13 cellular contexts compared by ENCODE assay signal in the genomic region with DNA sequence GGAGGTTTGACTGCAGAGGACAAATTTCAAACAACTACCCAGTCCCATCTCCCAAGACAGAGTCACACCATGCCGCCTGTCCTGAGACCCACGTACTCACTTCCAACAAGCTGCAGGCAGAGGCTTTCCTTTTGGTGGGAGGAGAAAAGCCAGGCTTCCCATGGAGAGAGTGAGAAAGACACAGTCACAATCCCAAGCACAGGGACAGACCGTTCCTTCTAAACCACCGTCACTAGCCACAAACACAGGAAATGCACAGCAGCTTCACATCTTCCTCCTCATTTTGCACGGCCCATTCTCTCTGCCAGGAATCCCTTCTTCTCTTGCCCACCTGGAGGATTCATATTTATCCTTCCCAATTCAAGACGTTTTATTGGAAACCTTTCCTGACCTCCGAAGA.
DNase-seq lines count a peak whose midpoint lies in the region; ATAC-seq and TF ChIP-seq lines count a peak whose summit lies in the region.
"Had no signal": no experiment of that assay in that cellular context is flagged by ENCODE, and none has a peak within 500 bp of the region (broad histone marks: within the 10 kb centered on the region; RNA-seq: fewer than 3 reads in every experiment).

No MANE protein-coding gene starts in this region.

- POLR2A ChIA-PET in naive thymus-derived CD8-positive, alpha-beta T cell (lab: Charles Lee): interaction anchor here (5.8 kb wide), 1 partner anchor 12 kb away, joined by 46 read pairs; no protein-coding TSS in a partner anchor

- no peak for TF ChIP-seq CTCF in CD14-positive monocyte (IDR thresholded peaks at IDR 0.05)

- H3K4me1 Mint-ChIP-seq in CD14-positive monocyte: peaks cover 66% of the 10 kb centered on the region
- peaks cover 60% of the 10 kb centered on the region for H3K4me1 Mint-ChIP-seq in dendritic cell treated with granulocyte-macrophage colony-stimulating factor and Interleukin-4, amounts not matched to agents 40 ng/mL and 50 ng/mL, for 4 days (ENCODE audit: low read depth)
- H3K4me1 Mint-ChIP-seq in naive thymus-derived CD8-positive, alpha-beta T cell: peaks cover 24 to 87% (median 69%) of the 10 kb centered on the region in 4 donors

- intact Hi-C loops in CD14-positive monocyte (cut with micrococcal nuclease): loop anchor here in 1 of 2 donors (5.0 kb wide), 2 partner anchors 34 to 64 kb away; no protein-coding TSS in a partner anchor
- intact Hi-C loops in dendritic cell treated with granulocyte-macrophage colony-stimulating factor and Interleukin-4, amounts not matched to agents 40 ng/mL and 50 ng/mL, for 4 days (cut with micrococcal nuclease): loop anchor here (5.0 kb wide), 1 partner anchor 41 kb away; no protein-coding TSS in a partner anchor

- no peak for DNase-seq in CD14-positive monocyte (ENCODE audit: low spot score)
- peak; percentile 62 for DNase-seq in H4 (ENCODE audit: low spot score)
- no peak for DNase-seq in naive thymus-derived CD8-positive, alpha-beta T cell
- no peak for DNase-seq in SHP77 treated with DMSO at 0.1 percent for 48 hours (lab: John Stamatoyannopoulos, UW)
- no peak for DNase-seq in DMS53 (lab: John Stamatoyannopoulos, UW)
- DNase-seq in GM19240 (ENCODE audit: insufficient read length, low spot score): no peak
- no peak for DNase-seq in NCI-H774 (lab: John Stamatoyannopoulos, UW)
- DNase-seq: activated CD4-positive, CD25-positive, alpha-beta regulatory T cell; activated gamma-delta T cell; COR-L47; NCI-H2029 treated with DMSO at 0.1 percent for 48 hours; SHP77 had no signal

- H3K4me3 Mint-ChIP-seq in CD14-positive monocyte: peak overlapping the region; percentile 63 to 80
- H3K4me3 Mint-ChIP-seq in dendritic cell treated with granulocyte-macrophage colony-stimulating factor and Interleukin-4, amounts not matched to agents 40 ng/mL and 50 ng/mL, for 4 days: peak overlapping the region; percentile 54
- peak overlapping the region in 9 of 10 donors; percentile 60 to 80 (median 73) for H3K4me3 Mint-ChIP-seq in naive thymus-derived CD8-positive, alpha-beta T cell

- H3K27me3 Mint-ChIP-seq in CD14-positive monocyte (ENCODE audit: low read depth in 3 of 3): no peaks in the 10 kb centered on the region
- H3K27me3 Mint-ChIP-seq in dendritic cell treated with granulocyte-macrophage colony-stimulating factor and Interleukin-4, amounts not matched to agents 40 ng/mL and 50 ng/mL, for 4 days: no peaks in the 10 kb centered on the region
- no peaks in the 10 kb centered on the region for H3K27me3 Mint-ChIP-seq in naive thymus-derived CD8-positive, alpha-beta T cell

- no peaks in the 10 kb centered on the region for H3K9me3 Mint-ChIP-seq in CD14-positive monocyte
- H3K9me3 Mint-ChIP-seq in dendritic cell treated with granulocyte-macrophage colony-stimulating factor and Interleukin-4, amounts not matched to agents 40 ng/mL and 50 ng/mL, for 4 days: no peaks in the 10 kb centered on the region
- H3K9me3 Mint-ChIP-seq in naive thymus-derived CD8-positive, alpha-beta T cell: no peaks in the 10 kb centered on the region

- H3K27ac Mint-ChIP-seq in CD14-positive monocyte: peak overlapping the region; percentile 2 to 91 (median 83)
- H3K27ac Mint-ChIP-seq in dendritic cell treated with granulocyte-macrophage colony-stimulating factor and Interleukin-4, amounts not matched to agents 40 ng/mL and 50 ng/mL, for 4 days: peak overlapping the region; percentile 73
- peak overlapping the region; percentile 37 to 91 (median 77) for H3K27ac Mint-ChIP-seq in naive thymus-derived CD8-positive, alpha-beta T cell

- peak; percentile 35 to 51 for ATAC-seq in naive thymus-derived CD8-positive, alpha-beta T cell

- H3K36me3 Mint-ChIP-seq in CD14-positive monocyte: peaks cover 8 to 9% of the 10 kb centered on the region in 2 donors
- no peaks in the 10 kb centered on the region for H3K36me3 Mint-ChIP-seq in dendritic cell treated with granulocyte-macrophage colony-stimulating factor and Interleukin-4, amounts not matched to agents 40 ng/mL and 50 ng/mL, for 4 days (ENCODE audit: low read depth)
- H3K36me3 Mint-ChIP-seq in naive thymus-derived CD8-positive, alpha-beta T cell: no peaks in the 10 kb centered on the region
